Comparison of ENCODE assay signal across 16 cellular contexts in the genomic region with DNA sequence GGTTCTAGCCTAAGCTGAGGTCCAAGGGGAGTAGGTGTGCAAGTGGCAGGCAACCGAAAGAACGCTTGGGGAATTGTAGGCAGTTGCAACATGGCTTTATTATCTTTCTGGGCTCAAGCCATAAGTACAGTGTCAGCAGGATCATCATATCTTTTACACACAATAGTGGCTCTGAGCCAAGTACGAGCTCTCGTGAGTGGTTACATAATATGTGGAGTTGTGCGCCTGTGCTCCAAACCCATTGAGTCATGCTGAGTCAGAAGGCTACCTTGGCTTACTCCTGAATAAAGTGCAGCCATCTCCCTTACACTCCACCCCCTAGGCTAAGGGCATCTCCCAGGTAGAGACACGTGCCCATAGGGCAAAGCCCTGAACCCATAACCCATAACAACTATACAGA.
DNase-seq lines count a peak whose midpoint lies in the region; ATAC-seq, FAIRE-seq and TF ChIP-seq lines count a peak whose summit lies in the region.
"Had no signal": no experiment of that assay in that cellular context is flagged by ENCODE, and none has a peak within 500 bp of the region (broad histone marks: within the 10 kb centered on the region; RNA-seq: fewer than 3 reads in every experiment).

No MANE protein-coding gene starts in this region.

- ATAC-seq in stimulated activated memory B cell treated with anti-CD40 and anti-IgM and Interleukin-4, amounts not matched to agents 10 μg/mL and 1 μg/mL and 100 μg/mL, for 72 hours: no peak
- no peak for ATAC-seq in GM19395 (IDR thresholded peaks at IDR 0.05; ENCODE audit: unreplicated experiment)
- ATAC-seq: activated T-cell treated with anti-CD3 and anti-CD28 coated beads, Interleukin-2, amount 50 U/mL, for 72 hours; CD8-positive, alpha-beta T cell had no signal

- H3K4me3 ChIP-seq in cardiac fibroblast (replicated peaks in 1 of 2; ENCODE audit: low read depth in 2 of 2, low read length in 2 of 2): no peak overlapping the region
- H3K4me3 ChIP-seq: skin epidermis had no signal

- H3K27me3 Mint-ChIP-seq in stimulated activated memory B cell treated with anti-CD40 and anti-IgM and Interleukin-4, amounts not matched to agents 10 μg/mL and 1 μg/mL and 100 μg/mL, for 72 hours: no peaks in the 10 kb centered on the region
- H3K27me3 Mint-ChIP-seq: dendritic cell treated with granulocyte-macrophage colony-stimulating factor and Interleukin-4, amounts not matched to agents 40 ng/mL and 50 ng/mL, for 4 days; memory B cell had no signal

- H3K4me3 Mint-ChIP-seq in stimulated activated memory B cell treated with anti-CD40 and anti-IgM and Interleukin-4, amounts not matched to agents 10 μg/mL and 1 μg/mL and 100 μg/mL, for 72 hours: no peak overlapping the region
- H3K4me3 Mint-ChIP-seq: activated T-cell treated with anti-CD3 and anti-CD28 coated beads, Interleukin-2, amount 50 U/mL, for 72 hours; CD8-positive, alpha-beta T cell; dendritic cell treated with granulocyte-macrophage colony-stimulating factor and Interleukin-4, amounts not matched to agents 40 ng/mL and 50 ng/mL, for 4 days; memory B cell had no signal

- no peaks in the 10 kb centered on the region for H3K4me1 Mint-ChIP-seq in stimulated activated memory B cell treated with anti-CD40 and anti-IgM and Interleukin-4, amounts not matched to agents 10 μg/mL and 1 μg/mL and 100 μg/mL, for 72 hours
- H3K4me1 Mint-ChIP-seq: memory B cell had no signal

- FAIRE-seq in urothelium cell line (lab: Jason Lieb, UNC): peak; percentile 20
- FAIRE-seq: A204.1 had no signal

- no peak overlapping the region for H3K27ac Mint-ChIP-seq in stimulated activated memory B cell treated with anti-CD40 and anti-IgM and Interleukin-4, amounts not matched to agents 10 μg/mL and 1 μg/mL and 100 μg/mL, for 72 hours
- H3K27ac Mint-ChIP-seq: activated T-cell treated with anti-CD3 and anti-CD28 coated beads, Interleukin-2, amount 50 U/mL, for 72 hours; CD8-positive, alpha-beta T cell; dendritic cell treated with granulocyte-macrophage colony-stimulating factor and Interleukin-4, amounts not matched to agents 40 ng/mL and 50 ng/mL, for 4 days; memory B cell had no signal

- DNase-seq in NCI-H748 (lab: John Stamatoyannopoulos, UW; ENCODE audit: unreplicated experiment) (peak; percentile 30), NCI-H748 treated with DMSO at 0.1 percent for 48 hours (lab: John Stamatoyannopoulos, UW) (no peak), NCI-H69 (lab: John Stamatoyannopoulos, UW) (peak; percentile 2), cardiac fibroblast (ENCODE audit: low read depth in 2 of 2) (peak; percentile 15 to 85), urothelium cell line (ENCODE audit: low spot score) (peak; percentile 60)
- DNase-seq in stimulated activated CD4-positive, alpha-beta T cell treated with anti-CD3 and anti-CD28 coated beads, Interleukin-2, amount 100 ng/mL, for 24 hours: no peak
- DNase-seq: activated CD4-positive, alpha-beta T cell treated with anti-CD3 and anti-CD28 coated beads, Interleukin-2, amount 50 U/mL, for 1 hour; activated T-cell treated with anti-CD3 and anti-CD28 coated beads, Interleukin-2, amount 50 U/mL, for 72 hours; CD8-positive, alpha-beta T cell; H7 had no signal

- TF ChIP-seq CTCF in cardiac fibroblast (IDR thresholded peaks at IDR 0.05; ENCODE audit: low read depth, low read length): no peak

- H3K9me3 Mint-ChIP-seq in stimulated activated memory B cell treated with anti-CD40 and anti-IgM and Interleukin-4, amounts not matched to agents 10 μg/mL and 1 μg/mL and 100 μg/mL, for 72 hours: no peaks in the 10 kb centered on the region
- H3K9me3 Mint-ChIP-seq: activated T-cell treated with anti-CD3 and anti-CD28 coated beads, Interleukin-2, amount 50 U/mL, for 72 hours; CD8-positive, alpha-beta T cell had no signal

- no peaks in the 10 kb centered on the region for H3K36me3 Mint-ChIP-seq in stimulated activated memory B cell treated with anti-CD40 and anti-IgM and Interleukin-4, amounts not matched to agents 10 μg/mL and 1 μg/mL and 100 μg/mL, for 72 hours
- H3K36me3 Mint-ChIP-seq: CD8-positive, alpha-beta T cell; memory B cell had no signal

Comparison
In these comparisons a context has a peak if more than half of its experiments do, and no peak if none do; other contexts are left out.
1. DNase-seq: peak in NCI-H748 (single experiment), NCI-H69 (single experiment), cardiac fibroblast (2 of 2) and urothelium cell line (single experiment); none in NCI-H748 treated with DMSO at 0.1 percent for 48 hours (single experiment) and stimulated activated CD4-positive, alpha-beta T cell treated with anti-CD3 and anti-CD28 coated beads, Interleukin-2, amount 100 ng/mL, for 24 hours (0 of 2).